Comparison of ENCODE assay signal across 8 cellular contexts in genomic region chr5:180820788-180821321, GRCh38. TPM values are rescaled to one million over a fixed set of nuclear protein-coding genes. Genes with fewer than 3 reads are reported as not detected.
DNase-seq lines count a peak whose midpoint lies in the region; ATAC-seq, FAIRE-seq and TF ChIP-seq lines count a peak whose summit lies in the region.

No MANE protein-coding gene starts in this region.

- no peak overlapping the region for H2AFZ ChIP-seq in HepG2 (ENCODE audit: low read length)

- H3K4me2 ChIP-seq in HepG2 (ENCODE audit: low read depth, low read length): no peak overlapping the region; the same call in 1 of the 2 replicates

- TF ChIP-seq RAD21 in liver (IDR thresholded peaks at IDR 0.05) (no peak), HepG2 (CRISPR knock-in tag; IDR thresholded peaks at IDR 0.05) (no peak)

- no peak for TF ChIP-seq POLR2A in HepG2 (IDR thresholded peaks at IDR 0.05; ENCODE audit: insufficient read depth in 1 of 2, low read depth in 2 of 2, low read length in 2 of 2)

- H3K4me1 ChIP-seq in liver (ENCODE audit: control insufficient read depth in 4 of 4, insufficient read depth in 4 of 4, low read length in 3 of 4) (peaks cover 0 to 2% (median 2%) of the 10 kb centered on the region in 4 donors), HepG2 (ENCODE audit: insufficient read depth, low read length) (peaks cover 39% of the 10 kb centered on the region), heart right ventricle (peaks cover 12 to 92% (median 79%) of the 10 kb centered on the region in 9 donors)

- POLR2A ChIA-PET in HepG2 (lab: Yijun Ruan, JAX): interaction anchor here (0.9 kb wide), 1 partner anchor 10 kb away, joined by 4 read pairs; no protein-coding TSS in a partner anchor

- H3K36me3 ChIP-seq in liver (ENCODE audit: control insufficient read depth in 4 of 4, insufficient read depth in 3 of 4, low read depth in 1 of 4, low read length in 3 of 4) (no peaks in the 10 kb centered on the region), HepG2 (replicated peaks in 1 of 2; ENCODE audit: control insufficient read depth in 1 of 2, insufficient read depth in 2 of 2, low read length in 2 of 2) (no peaks in the 10 kb centered on the region), heart right ventricle (no peaks in the 10 kb centered on the region)

- TF ChIP-seq EP300 in HepG2 (IDR thresholded peaks at IDR 0.05; ENCODE audit: low read depth in 2 of 2, low read length in 2 of 2): no peak
- no peak for TF ChIP-seq EP300 in HepG2 (CRISPR knock-in tag; IDR thresholded peaks at IDR 0.05; ENCODE audit: borderline replicate concordance)

- no peaks in the 10 kb centered on the region for H4K20me1 ChIP-seq in HepG2 (ENCODE audit: insufficient read depth, low read length)

- in situ Hi-C loops in HepG2 (cut with HindIII; ENCODE audit: extremely low pct_ligation_motif_present, low pct_unique_long_range_greater_than_20kb): no loop called here

- ATAC-seq in HepG2 (no peak), HG03558 (IDR thresholded peaks at IDR 0.05; ENCODE audit: extremely low read depth, unreplicated experiment) (peak; percentile 71), heart right ventricle (peak in 7 of 8 donors; percentile 10 to 32 (median 20))

- H3K9me3 ChIP-seq in liver (ENCODE audit: control insufficient read depth in 4 of 4, low read length in 3 of 4) (no peaks in the 10 kb centered on the region), HepG2 (ENCODE audit: low read length) (no peaks in the 10 kb centered on the region), heart right ventricle (no peaks in the 10 kb centered on the region)

- no peaks in the 10 kb centered on the region for H3K27me3 ChIP-seq in liver (ENCODE audit: control insufficient read depth in 4 of 4, insufficient read depth in 4 of 4, low read length in 3 of 4)
- peaks cover 0 to 1% of the 10 kb centered on the region in 2 experiments; a peak in 2 of 5 replicates for H3K27me3 ChIP-seq in HepG2 (ENCODE audit: control insufficient read depth in 1 of 2, insufficient read depth in 2 of 2, low read length in 2 of 2)
- H3K27me3 ChIP-seq in heart right ventricle: no peaks in the 10 kb centered on the region

- H3K4me3 ChIP-seq in liver (ENCODE audit: low read depth in 1 of 3, low read length in 3 of 3) (no peak overlapping the region), HepG2 (replicated peaks in 1 of 3; ENCODE audit: insufficient read depth in 1 of 3, low read depth in 2 of 3, low read length in 3 of 3) (no peak overlapping the region), heart right ventricle (no peak overlapping the region)

- no peak for FAIRE-seq in HepG2 (lab: Jason Lieb, UNC)

- intact Hi-C loops in HepG2 (cut with micrococcal nuclease; ENCODE audit: unreplicated experiment) (no loop called here), heart right ventricle (cut with DNase I) (no loop called here)

- no peak for TF ChIP-seq CTCF in liver (IDR thresholded peaks at IDR 0.05; ENCODE audit: low read depth, low read length, missing input control)
- TF ChIP-seq CTCF in HepG2 (CRISPR knock-in tag; IDR thresholded peaks at IDR 0.05): no peak
- no peak for TF ChIP-seq CTCF in heart right ventricle (IDR thresholded peaks at IDR 0.05)

- H3K79me2 ChIP-seq in HepG2 (ENCODE audit: insufficient read depth, low read length): no peaks in the 10 kb centered on the region

- DNase-seq in HepG2 (ENCODE audit: low spot score): no peak
- no peak for DNase-seq in heart right ventricle
- no peak for DNase-seq in globus pallidus (ENCODE audit: low spot score)
- DNase-seq in AG20443 (ENCODE audit: low spot score): no peak
- no peak for DNase-seq in NK-92 (lab: John Stamatoyannopoulos, UW; ENCODE audit: unreplicated experiment)
- DNase-seq in substantia nigra (lab: John Stamatoyannopoulos, UW): no peak

- peak overlapping the region; percentile 48 to 68 for H3K27ac ChIP-seq in liver (ENCODE audit: low read depth in 1 of 2, low read length in 2 of 2)
- no peak overlapping the region for H3K27ac ChIP-seq in HepG2 (ENCODE audit: extremely low read length, insufficient read depth, low read length)
- peak overlapping the region; percentile 20 to 89 (median 82) for H3K27ac ChIP-seq in heart right ventricle
- no peak overlapping the region for H3K27ac ChIP-seq in substantia nigra (ENCODE audit: low read depth, low read length, poor library complexity, severe bottlenecking)

- BruUV-seq in HepG2 (replicated peaks; lab: Mats Ljungman, UMichigan): no TSS peak

- CTCF ChIA-PET in HepG2 (lab: Yijun Ruan, JAX; ENCODE audit: low intra/inter-chr PET ratio, low total read pairs): no interaction called here

- 64% methylated on average over 3 of the region's 3 CpGs for WGBS in liver
- 41% methylated on average over 3 of the region's 3 CpGs for WGBS in HepG2 (ENCODE audit: low lambda C conversion rate)
- 53 to 58% methylated on average over 3 of the region's 3 CpGs for whole genome bisulfite sequencing in heart right ventricle, 2 donors

- H3K9ac ChIP-seq in liver (ENCODE audit: low read depth in 1 of 2, low read length in 2 of 2): no peak overlapping the region
- H3K9ac ChIP-seq in HepG2 (ENCODE audit: insufficient read depth, low read depth, low read length): no peak overlapping the region

TF ChIP-seq in liver, 16 proteins besides CTCF, POLR2A, EP300 and RAD21:
- no peak for TF ChIP-seq EGR1 (IDR thresholded peaks at IDR 0.05; ENCODE audit: low read depth in 2 of 2)
- peak in 1 of 2 donors; percentile 25 for TF ChIP-seq RXRA (IDR thresholded peaks at IDR 0.05)

TF ChIP-seq in HepG2, 621 proteins besides CTCF, POLR2A, EP300 and RAD21 (continues in another document):
- no peak for TF ChIP-seq ZNF781 (CRISPR knock-in tag; IDR thresholded peaks at IDR 0.05; ENCODE audit: borderline replicate concordance, not compliant biosample characterization)

RNA-seq across cellular contexts. Expression of gene MGAT1, which starts 18.2 kb away (rescaled TPM):
- total RNA-seq in liver: 100 to 1,000 TPM in 1 of 2 donors, 10 to 100 TPM in 1; 73.6 to 122 TPM
- 100 to 1,000 TPM in 1 of 2 donors, 10 to 100 TPM in 1; 73.0 to 125 TPM for polyA plus RNA-seq in liver
- total RNA-seq in HepG2 (2016; rRNA removed; fragmentation: Illumina TruSeq; extraction: Trizol): 26.7 and 50.1 TPM in 2 replicates
- 15.0 and 17.0 TPM in 2 replicates for total RNA-seq in HepG2 (2016; cell fraction: cytosol; rRNA removed; fragmentation: Illumina TruSeq; extraction: Trizol; ENCODE audit: low read depth)
- 27.7 and 47.8 TPM in 2 replicates for total RNA-seq in HepG2 (2016; cell fraction: insoluble cytoplasmic fraction; rRNA removed; fragmentation: Illumina TruSeq; extraction: Trizol)
- total RNA-seq in HepG2 (2016; cell fraction: membrane; rRNA removed; fragmentation: Illumina TruSeq; extraction: Trizol): 38.7 and 40.9 TPM in 2 replicates
- total RNA-seq in HepG2 (2016; cell fraction: nucleus; rRNA removed; fragmentation: Illumina TruSeq; extraction: Trizol): 41.7 and 45.5 TPM in 2 replicates
- 55.3 and 72.5 TPM in 2 replicates for polyA plus RNA-seq in HepG2 (2011; rRNA removed)
- 68.1 and 77.1 TPM in 2 replicates for polyA plus RNA-seq in HepG2 (2011; cell fraction: cytosol; rRNA removed)
- polyA plus RNA-seq in HepG2 (2011; cell fraction: nucleus; rRNA removed): 95.1 and 98.8 TPM in 2 replicates
- polyA plus RNA-seq in HepG2 (2012): 54.8 and 70.3 TPM in 2 replicates
- polyA plus RNA-seq in HepG2 (2016; cell fraction: cytosol; fragmentation: Illumina TruSeq; extraction: Trizol; ENCODE audit: low read depth): 24.2 and 28.9 TPM in 2 replicates
- polyA plus RNA-seq in HepG2 (2016; cell fraction: insoluble cytoplasmic fraction; fragmentation: Illumina TruSeq; extraction: Trizol; ENCODE audit: low read depth): 31.3 and 35.5 TPM in 2 replicates
- polyA plus RNA-seq in HepG2 (2016; cell fraction: membrane; fragmentation: Illumina TruSeq; extraction: Trizol; ENCODE audit: low read depth): 36.5 and 42.6 TPM in 2 replicates
- 88.1 and 90.9 TPM in 2 replicates for polyA plus RNA-seq in HepG2 (2016; cell fraction: nucleus; fragmentation: Illumina TruSeq; extraction: Trizol; ENCODE audit: insufficient read depth, low read depth)
- polyA minus RNA-seq in HepG2 (2011; rRNA and poly(A)+ RNA removed; ENCODE audit: low replicate concordance): 47.5 and 138 TPM in 2 replicates
- polyA minus RNA-seq in HepG2 (2011; cell fraction: cytosol; rRNA and poly(A)+ RNA removed): 68.3 and 69.5 TPM in 2 replicates
- 44.8 and 54.2 TPM in 2 replicates for polyA minus RNA-seq in HepG2 (2011; cell fraction: nucleus; rRNA and poly(A)+ RNA removed)
- total RNA-seq in heart right ventricle: 100 to 1,000 TPM in 2 of 10 donors, 10 to 100 TPM in 8; 50.1 to 118 (median 59.7) TPM
- 100 to 1,000 TPM in 1 of 2 donors, 10 to 100 TPM in 1; 71.7 to 127 TPM for polyA plus RNA-seq in heart right ventricle

RNA-seq across cellular contexts. Expression of gene ZFP62, which starts 40.2 kb away (rescaled TPM):
- total RNA-seq in liver (1 to 10 TPM; 7.9 to 8.8 TPM), HepG2 (2016; rRNA removed; fragmentation: Illumina TruSeq; extraction: Trizol) (18.9 and 19.4 TPM in 2 replicates), heart right ventricle (10 to 100 TPM; 11.3 to 17.6 (median 13.6) TPM)
- polyA plus RNA-seq in liver (1 to 10 TPM; 3.4 to 3.5 TPM), HepG2 (2011; rRNA removed) (8.2 and 8.4 TPM in 2 replicates), heart right ventricle (10 to 100 TPM in 1 of 2 donors, 1 to 10 TPM in 1; 6.4 to 24.9 TPM)
- 5.7 and 6.2 TPM in 2 replicates for total RNA-seq in HepG2 (2016; cell fraction: cytosol; rRNA removed; fragmentation: Illumina TruSeq; extraction: Trizol; ENCODE audit: low read depth)
- total RNA-seq in HepG2 (2016; cell fraction: insoluble cytoplasmic fraction; rRNA removed; fragmentation: Illumina TruSeq; extraction: Trizol): 20.1 and 22.7 TPM in 2 replicates
- 10.4 and 12.0 TPM in 2 replicates for total RNA-seq in HepG2 (2016; cell fraction: membrane; rRNA removed; fragmentation: Illumina TruSeq; extraction: Trizol)
- total RNA-seq in HepG2 (2016; cell fraction: nucleus; rRNA removed; fragmentation: Illumina TruSeq; extraction: Trizol): 19.0 and 23.1 TPM in 2 replicates
- 2.3 and 4.2 TPM in 2 replicates for polyA plus RNA-seq in HepG2 (2011; cell fraction: cytosol; rRNA removed)
- 10.7 and 13.1 TPM in 2 replicates for polyA plus RNA-seq in HepG2 (2011; cell fraction: nucleus; rRNA removed)
- polyA plus RNA-seq in HepG2 (2012): 12.0 and 13.8 TPM in 2 replicates
- polyA plus RNA-seq in HepG2 (2016; cell fraction: cytosol; fragmentation: Illumina TruSeq; extraction: Trizol; ENCODE audit: low read depth): 4.5 and 6.5 TPM in 2 replicates
- 12.0 and 13.7 TPM in 2 replicates for polyA plus RNA-seq in HepG2 (2016; cell fraction: insoluble cytoplasmic fraction; fragmentation: Illumina TruSeq; extraction: Trizol; ENCODE audit: low read depth)
- 7.0 and 7.5 TPM in 2 replicates for polyA plus RNA-seq in HepG2 (2016; cell fraction: membrane; fragmentation: Illumina TruSeq; extraction: Trizol; ENCODE audit: low read depth)
- 22.7 and 27.8 TPM in 2 replicates for polyA plus RNA-seq in HepG2 (2016; cell fraction: nucleus; fragmentation: Illumina TruSeq; extraction: Trizol; ENCODE audit: insufficient read depth, low read depth)
- polyA minus RNA-seq in HepG2 (2011; rRNA and poly(A)+ RNA removed; ENCODE audit: low replicate concordance): 0.80 and 9.4 TPM in 2 replicates
- 7.9 and 8.4 TPM in 2 replicates for polyA minus RNA-seq in HepG2 (2011; cell fraction: cytosol; rRNA and poly(A)+ RNA removed)
- 19.1 and 29.2 TPM in 2 replicates for polyA minus RNA-seq in HepG2 (2011; cell fraction: nucleus; rRNA and poly(A)+ RNA removed)

Comparison
In these comparisons a context has a peak if more than half of its experiments do, and no peak if none do; other contexts are left out.
1. H3K27ac ChIP-seq: peak in liver (2 of 2) and heart right ventricle (10 of 10); none in HepG2 (single experiment) and substantia nigra (single experiment).